1 cellular context compared by ENCODE assay signal in genomic region chr6:96963809-96964208, GRCh38.
TF ChIP-seq lines count a peak whose summit lies in the region.

No MANE protein-coding gene starts in this region.

TF ChIP-seq in GM23338, 12 proteins besides CTCF, POLR2A, EP300 and RAD21 (continued from another document):
- no peak for TF ChIP-seq REST (IDR thresholded peaks at IDR 0.05; ENCODE audit: unreplicated experiment)
